Comparison of ENCODE assay signal across 8 cellular contexts in genomic region chr19:41753159-41753558, GRCh38. TPM values are rescaled to one million over a fixed set of nuclear protein-coding genes. Genes with fewer than 3 reads are reported as not detected.
DNase-seq lines count a peak whose midpoint lies in the region; ATAC-seq and TF ChIP-seq lines count a peak whose summit lies in the region.

No MANE protein-coding gene starts in this region.

- ATAC-seq in esophagus mucosa, result no peak

- 9 to 11% methylated on average over 12 of the region's 12 CpGs for WGBS in lower leg skin, 2 donors

- no peaks in the 10 kb centered on the region for H3K79me2 ChIP-seq in DOHH2 (ENCODE audit: control insufficient read depth, low read length)

- H3K36me3 ChIP-seq in DOHH2 (ENCODE audit: control insufficient read depth, low read length) (no peaks in the 10 kb centered on the region), breast epithelium (no peaks in the 10 kb centered on the region)

- H3K4me3 ChIP-seq in DOHH2 (ENCODE audit: low read length) (no peak overlapping the region), WI38 (ENCODE audit: low read depth, low read length) (no peak overlapping the region), breast epithelium (no peak overlapping the region), lower leg skin (ENCODE audit: low read depth, poor library complexity, severe bottlenecking) (no peak overlapping the region)

- H3K27me3 ChIP-seq in DOHH2 (ENCODE audit: control insufficient read depth, low read length), result peaks cover 16% of the 10 kb centered on the region
- H3K27me3 ChIP-seq in breast epithelium, result no peaks in the 10 kb centered on the region

- intact Hi-C loops in breast epithelium (cut with DNase I; ENCODE audit: low total_unique reads), result no loop called here
- intact Hi-C loops in lower leg skin (cut with DNase I; ENCODE audit: low total_unique reads), result no loop called here
- intact Hi-C loops in posterior vena cava (cut with DNase I), result no loop called here

- no peaks in the 10 kb centered on the region for H3K9me2 ChIP-seq in DOHH2 (replicated peaks; ENCODE audit: control insufficient read depth, low read length)

- H3K9me3 ChIP-seq in DOHH2 (ENCODE audit: control insufficient read depth, insufficient read depth, low read length) (no peaks in the 10 kb centered on the region), breast epithelium (no peaks in the 10 kb centered on the region)

- DNase-seq in LoVo (ENCODE audit: low spot score) (peak; percentile 68), breast epithelium (ENCODE audit: low spot score in 2 of 2) (peak; percentile 44 to 74), lower leg skin (ENCODE audit: low spot score in 2 of 2) (peak; percentile 17 to 82), posterior vena cava (ENCODE audit: low spot score) (no peak)
- DNase-seq in stimulated activated CD8-positive, alpha-beta memory T cell treated with anti-CD3 and anti-CD28 coated beads, Interleukin-4, amount 100 ng/mL, for 4 hours (ENCODE audit: low read depth in 2 of 2, low spot score in 1 of 2), result peak; percentile 36 to 64

- TF ChIP-seq POLR2A in breast epithelium (IDR thresholded peaks at IDR 0.05), result no peak
- no peak for TF ChIP-seq POLR2A in lower leg skin (IDR thresholded peaks at IDR 0.05)

- no peak overlapping the region for H3K27ac ChIP-seq in DOHH2 (ENCODE audit: low read depth, low read length)
- peak overlapping the region in 1 of 2 donors; percentile 49 for H3K27ac ChIP-seq in breast epithelium

- H4K20me1 ChIP-seq in DOHH2 (ENCODE audit: control insufficient read depth, insufficient read depth, low read depth, low read length), result no peaks in the 10 kb centered on the region

- TF ChIP-seq CTCF in DOHH2 (IDR thresholded peaks at IDR 0.05; ENCODE audit: low read depth, low read length, poor library complexity, severe bottlenecking), result peak; percentile 89
- TF ChIP-seq CTCF in WI38 (IDR thresholded peaks at IDR 0.05; ENCODE audit: low read depth, low read length), result peak; percentile 72
- TF ChIP-seq CTCF in breast epithelium (IDR thresholded peaks at IDR 0.05), result peak; percentile 19 to 62 (median 39)
- TF ChIP-seq CTCF in lower leg skin (IDR thresholded peaks at IDR 0.05), result no peak

- H3K4me1 ChIP-seq in DOHH2 (ENCODE audit: control insufficient read depth, low read length) (no peaks in the 10 kb centered on the region), breast epithelium (no peaks in the 10 kb centered on the region)

- H3F3A ChIP-seq in DOHH2 (ENCODE audit: control insufficient read depth, insufficient read depth), result no peaks in the 10 kb centered on the region

- no peak overlapping the region for H3K4me2 ChIP-seq in DOHH2 (ENCODE audit: low read length)

RNA-seq across cellular contexts. Expression of gene CEACAM6, which starts 2.2 kb away (rescaled TPM):
- total RNA-seq in breast epithelium (1 to 10 TPM in 2 of 3 donors, not detected in 1; 1.0 to 6.9 TPM), lower leg skin (10 to 100 TPM in 2 of 4 donors, 1 to 10 TPM in 2; 2.6 to 23.1 (median 14.5) TPM), esophagus mucosa (268 TPM), posterior vena cava (under 1 TPM in 1 of 2 donors, not detected in 1; 0.10 TPM)

RNA-seq across cellular contexts. Expression of gene CEACAM3, which starts 43.2 kb away (rescaled TPM):
- total RNA-seq in breast epithelium (under 1 TPM in 1 of 3 donors, not detected in 2; 0.64 TPM), lower leg skin (not detected), esophagus mucosa (not detected), posterior vena cava (under 1 TPM; 0.71 to 0.93 TPM)

RNA-seq across cellular contexts. Expression of gene CEACAM5, which starts 44.7 kb away (rescaled TPM):
- total RNA-seq in breast epithelium (10 to 100 TPM in 1 of 3 donors, not detected in 2; 27.2 TPM), lower leg skin (10 to 100 TPM in 2 of 4 donors, 1 to 10 TPM in 2; 6.0 to 14.0 (median 9.1) TPM), esophagus mucosa (369 TPM), posterior vena cava (not detected)

Comparison
In these comparisons a context has a peak if more than half of its experiments do, and no peak if none do; other contexts are left out.
1. CTCF ChIP-seq: peak in DOHH2 (single experiment), WI38 (single experiment) and breast epithelium (3 of 3); none in lower leg skin (0 of 3).
2. RNA of gene CEACAM6, which starts 2.2 kb away (total RNA-seq): 268 TPM in esophagus mucosa (single experiment); 2.6 to 23.1 TPM in lower leg skin, 1.0 to 6.9 TPM in breast epithelium and 0.10 TPM in posterior vena cava; every median in the first group is over 10 times any median in the second.
3. RNA of gene CEACAM5, which starts 44.7 kb away (total RNA-seq): 369 TPM in esophagus mucosa (single experiment); 6.0 to 14.0 TPM in lower leg skin, 27.2 TPM in breast epithelium and not detected in posterior vena cava; every median in the first group is over 10 times any median in the second.